1 cellular context compared by ENCODE assay signal in genomic region chr6:82525775-82526515, GRCh38.
TF ChIP-seq lines count a peak whose summit lies in the region.

No MANE protein-coding gene starts in this region.

TF ChIP-seq in H1, 55 proteins besides CTCF, POLR2A, EP300 and RAD21:
- TF ChIP-seq ATF2 (IDR thresholded peaks at IDR 0.05; ENCODE audit: low read length) (no peak), SIN3A (conservative IDR thresholded peaks at IDR 0.05 in 1 of 2, IDR thresholded peaks at IDR 0.05 in 1 of 2; ENCODE audit: low read depth in 1 of 2, low read length in 2 of 2) (no peak), CHD2 (IDR thresholded peaks at IDR 0.05; ENCODE audit: low read length) (no peak), CTBP2 (IDR thresholded peaks at IDR 0.05; ENCODE audit: borderline replicate concordance, insufficient read depth, insufficient read length, low read length) (no peak), BRCA1 (IDR thresholded peaks at IDR 0.05; ENCODE audit: low read depth, low read length) (no peak), JUN (IDR thresholded peaks at IDR 0.05; ENCODE audit: low read depth, low read length) (no peak), ZNF274 (IDR thresholded peaks at IDR 0.05; ENCODE audit: borderline replicate concordance, extremely low read depth, low read length) (no peak), SRF (IDR thresholded peaks at IDR 0.05; ENCODE audit: low read depth, low read length) (no peak), FOSL1 (IDR thresholded peaks at IDR 0.05; ENCODE audit: insufficient read depth, low read depth, low read length) (no peak), EZH2 (IDR thresholded peaks at IDR 0.05; ENCODE audit: low read depth, low read length, severe bottlenecking) (no peak), SP1 (IDR thresholded peaks at IDR 0.05; ENCODE audit: low read depth, low read length) (no peak), KDM4A (IDR thresholded peaks at IDR 0.05; ENCODE audit: low read depth, low read length, severe bottlenecking) (no peak), MAX (IDR thresholded peaks at IDR 0.05) (no peak), SP4 (IDR thresholded peaks at IDR 0.05; ENCODE audit: low read length) (no peak), GABPA (IDR thresholded peaks at IDR 0.05; ENCODE audit: borderline replicate concordance, insufficient read depth, low read length) (no peak), MAFK (IDR thresholded peaks at IDR 0.05; ENCODE audit: low read depth, low read length) (no peak), EGR1 (IDR thresholded peaks at IDR 0.05; ENCODE audit: borderline replicate concordance, low read depth, low read length) (no peak), RBBP5 (IDR thresholded peaks at IDR 0.05; ENCODE audit: borderline replicate concordance, low read depth, low read length) (no peak), CEBPB (IDR thresholded peaks at IDR 0.05; ENCODE audit: low read depth, low read length) (no peak), E2F6 (IDR thresholded peaks at IDR 0.05) (no peak)
